In the genomic region with DNA sequence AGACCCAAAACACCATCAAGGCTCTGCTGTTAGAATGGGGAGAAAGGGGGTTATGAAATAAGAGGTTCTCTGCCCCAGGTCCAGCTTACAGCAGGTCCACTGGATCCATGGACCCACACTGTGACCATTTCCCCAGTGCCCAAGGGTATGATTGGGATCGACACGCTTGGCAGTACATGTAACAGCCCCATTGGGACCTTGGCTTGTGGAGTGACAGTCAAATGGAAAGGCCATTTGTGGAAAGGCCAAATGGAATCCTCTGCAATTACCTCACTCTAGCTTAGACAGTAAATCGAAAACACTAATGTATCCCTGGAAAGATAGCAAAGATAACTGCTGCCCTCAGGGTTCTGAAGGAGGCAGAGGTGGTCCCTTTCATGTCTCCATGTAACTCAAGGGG, we compare ENCODE assay signal across 28 cellular contexts.
DNase-seq lines count a peak whose midpoint lies in the region; TF ChIP-seq lines count a peak whose summit lies in the region.
"Had no signal": no experiment of that assay in that cellular context is flagged by ENCODE, and none has a peak within 500 bp of the region (broad histone marks: within the 10 kb centered on the region; RNA-seq: fewer than 3 reads in every experiment).

No MANE protein-coding gene starts in this region.

- TF ChIP-seq POLR2A in esophagus muscularis mucosa (IDR thresholded peaks at IDR 0.05; ENCODE audit: low read depth): no peak

- H3K27ac Mint-ChIP-seq in glutamatergic neuron (ENCODE audit: unreplicated experiment): peak overlapping the region; percentile 50
- H3K27ac Mint-ChIP-seq: B cell; CD14-positive monocyte; CD4-positive, alpha-beta memory T cell; CD4-positive, alpha-beta T cell; CD4-positive, CD25-positive, alpha-beta regulatory T cell; CD8-positive, alpha-beta memory T cell; CD8-positive, alpha-beta T cell had no signal

- H3K9me3 ChIP-seq in BE2C: no peaks in the 10 kb centered on the region
- no peaks in the 10 kb centered on the region for H3K9me3 ChIP-seq in esophagus muscularis mucosa
- H3K9me3 ChIP-seq: A549; BLaER1; BLaER1 treated with 17β-estradiol and CSF1 and Interleukin-3, amounts not matched to agents 10 nM and 100 nM; Caco-2 had no signal

- WGBS in esophagus muscularis mucosa: 83% methylated on average over 3 of the region's 3 CpGs

- no peak overlapping the region for H3K4me3 Mint-ChIP-seq in glutamatergic neuron (ENCODE audit: unreplicated experiment)
- H3K4me3 Mint-ChIP-seq: B cell; CD14-positive monocyte; CD4-positive, alpha-beta memory T cell; CD4-positive, alpha-beta T cell; CD4-positive, CD25-positive, alpha-beta regulatory T cell; CD8-positive, alpha-beta memory T cell; CD8-positive, alpha-beta T cell had no signal

- H3K4me1 ChIP-seq in BE2C (no peaks in the 10 kb centered on the region), esophagus muscularis mucosa (no peaks in the 10 kb centered on the region)
- H3K4me1 ChIP-seq: A549; BLaER1; BLaER1 treated with 17β-estradiol and CSF1 and Interleukin-3, amounts not matched to agents 10 nM and 100 nM; Caco-2 had no signal

- H3K36me3 ChIP-seq in BE2C (no peaks in the 10 kb centered on the region), esophagus muscularis mucosa (no peaks in the 10 kb centered on the region)
- H3K36me3 ChIP-seq: BLaER1; BLaER1 treated with 17β-estradiol and CSF1 and Interleukin-3, amounts not matched to agents 10 nM and 100 nM had no signal

- H3K27me3 ChIP-seq in BE2C (no peaks in the 10 kb centered on the region), esophagus muscularis mucosa (no peaks in the 10 kb centered on the region)
- H3K27me3 ChIP-seq: BLaER1; BLaER1 treated with 17β-estradiol and CSF1 and Interleukin-3, amounts not matched to agents 10 nM and 100 nM had no signal

- TF ChIP-seq CTCF in BE2C (IDR thresholded peaks at IDR 0.05; ENCODE audit: low read depth, low read length) (no peak), esophagus muscularis mucosa (IDR thresholded peaks at IDR 0.05) (no peak), glutamatergic neuron (IDR thresholded peaks at IDR 0.05; ENCODE audit: partially characterized antibody, unreplicated experiment) (no peak)

- no peaks in the 10 kb centered on the region for H3K9me3 Mint-ChIP-seq in glutamatergic neuron (ENCODE audit: unreplicated experiment)
- H3K9me3 Mint-ChIP-seq: CD14-positive monocyte; CD4-positive, alpha-beta memory T cell; CD4-positive, alpha-beta T cell; CD8-positive, alpha-beta memory T cell; CD8-positive, alpha-beta T cell had no signal

- no peak overlapping the region for H3K4me3 ChIP-seq in BE2C (ENCODE audit: low read depth, low read length)
- H3K4me3 ChIP-seq in esophagus muscularis mucosa: no peak overlapping the region
- H3K4me3 ChIP-seq: A549; BLaER1; BLaER1 treated with 17β-estradiol and CSF1 and Interleukin-3, amounts not matched to agents 10 nM and 100 nM had no signal

- no peak for TF ChIP-seq EP300 in esophagus muscularis mucosa (IDR thresholded peaks at IDR 0.05)

- intact Hi-C loops in esophagus muscularis mucosa (cut with DNase I): no loop called here

- H3K4me1 Mint-ChIP-seq in glutamatergic neuron (ENCODE audit: low read depth, unreplicated experiment): peaks cover 22% of the 10 kb centered on the region
- H3K4me1 Mint-ChIP-seq: B cell; CD14-positive monocyte; CD4-positive, alpha-beta memory T cell; CD4-positive, CD25-positive, alpha-beta regulatory T cell; CD8-positive, alpha-beta memory T cell had no signal

- no peaks in the 10 kb centered on the region for H3K36me3 Mint-ChIP-seq in glutamatergic neuron (ENCODE audit: unreplicated experiment)
- H3K36me3 Mint-ChIP-seq: CD14-positive monocyte; CD4-positive, alpha-beta memory T cell; CD4-positive, CD25-positive, alpha-beta regulatory T cell; CD8-positive, alpha-beta memory T cell; CD8-positive, alpha-beta T cell had no signal

- DNase-seq in BE2C (peak; percentile 19), esophagus muscularis mucosa (ENCODE audit: extremely low spot score) (peak; percentile 74), glutamatergic neuron (peak; percentile 51), DMS153 (lab: John Stamatoyannopoulos, UW) (no peak), NCI-H187 (lab: John Stamatoyannopoulos, UW) (no peak), NCI-H2081 (lab: John Stamatoyannopoulos, UW) (no peak)
- DNase-seq: 8988T; C1 segment of cervical spinal cord; Calu3; CD4-positive, alpha-beta memory T cell; CD4-positive, alpha-beta T cell; CD4-positive, CD25-positive, alpha-beta regulatory T cell; CD8-positive, alpha-beta memory T cell; CD8-positive, alpha-beta T cell; COR-L47; DMS 273 treated with DMSO at 0.1 percent for 48 hours; DMS79; DMS79 treated with DMSO at 0.1 percent for 48 hours; DND-41; EL had no signal

- peaks cover 3% of the 10 kb centered on the region for H3K27me3 Mint-ChIP-seq in glutamatergic neuron (ENCODE audit: unreplicated experiment)

- no peak overlapping the region for H3K27ac ChIP-seq in esophagus muscularis mucosa (replicated peaks in 1 of 4)
- H3K27ac ChIP-seq: 22Rv1; A549; BLaER1; BLaER1 treated with 17β-estradiol and CSF1 and Interleukin-3, amounts not matched to agents 10 nM and 100 nM; C4-2B had no signal

Comparison
In these comparisons a context has a peak if more than half of its experiments do, and no peak if none do; other contexts are left out.
1. DNase-seq: peak in BE2C (single experiment), esophagus muscularis mucosa (single experiment) and glutamatergic neuron (single experiment); none in DMS153 (single experiment), NCI-H187 (0 of 2) and NCI-H2081 (0 of 2).